Comparison of ENCODE assay signal across 19 cellular contexts in the genomic region with DNA sequence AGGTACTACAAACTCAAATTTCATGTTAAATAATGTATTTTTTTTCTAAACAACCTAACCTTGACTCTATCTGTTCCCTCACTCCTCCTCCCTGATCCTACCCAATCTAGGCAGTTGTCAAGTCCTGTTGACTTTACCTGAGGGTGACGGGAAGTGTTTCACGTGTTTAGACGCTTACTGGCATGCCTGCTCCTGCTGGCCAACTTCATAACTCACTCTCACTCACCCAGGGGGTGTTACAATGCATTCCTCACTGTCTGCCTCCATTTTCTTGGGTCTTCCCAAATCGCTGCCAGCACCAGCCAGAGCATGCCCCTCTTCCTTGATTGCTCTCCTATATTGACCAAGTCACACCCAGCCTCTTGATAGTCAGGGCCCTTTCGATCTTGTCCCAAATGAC. TPM values are rescaled to one million over a fixed set of nuclear protein-coding genes. Genes with fewer than 3 reads are reported as not detected.
DNase-seq lines count a peak whose midpoint lies in the region; ATAC-seq and TF ChIP-seq lines count a peak whose summit lies in the region.
"Had no signal": no experiment of that assay in that cellular context is flagged by ENCODE, and none has a peak within 500 bp of the region (broad histone marks: within the 10 kb centered on the region; RNA-seq: fewer than 3 reads in every experiment).

No MANE protein-coding gene starts in this region.

- TF ChIP-seq POLR2A in esophagus squamous epithelium (IDR thresholded peaks at IDR 0.05) = no peak

- peaks cover 65% of the 10 kb centered on the region for H3K36me3 ChIP-seq in RWPE2 (ENCODE audit: low read depth)
- peaks cover 0 to 89% (median 0%) of the 10 kb centered on the region in 3 donors for H3K36me3 ChIP-seq in esophagus squamous epithelium

- H3K27ac Mint-ChIP-seq in nephron progenitor cell = peak overlapping the region; percentile 97
- H3K27ac Mint-ChIP-seq in activated T-helper 2 cell treated with anti-CD3 and anti-CD28 coated beads, Interferon-gamma antibody, Interleukin-2, Interleukin-4, amounts not matched to agents 10 μg/mL and 5 μg/mL and 100 μg/mL, durations not matched to agents 14 hours and 24 hours and 36 hours = no peak overlapping the region
- H3K27ac Mint-ChIP-seq: activated naive CD4-positive, alpha-beta T cell treated with anti-CD3 and anti-CD28 coated beads, Interleukin-2, amount 10 ng/mL, durations not matched to agents 7 days and 5 days; stimulated activated memory B cell treated with anti-CD40 and anti-IgM and Interleukin-4, amounts not matched to agents 10 μg/mL and 1 μg/mL and 100 μg/mL, for 72 hours had no signal

- H3K27me3 ChIP-seq in RWPE2 (ENCODE audit: insufficient read depth, poor library complexity, severe bottlenecking) = no peaks in the 10 kb centered on the region
- no peaks in the 10 kb centered on the region for H3K27me3 ChIP-seq in esophagus squamous epithelium
- H3K27me3 ChIP-seq: BE2C, SJSA1, upper lobe of left lung had no signal

- H3K4me3 Mint-ChIP-seq in nephron progenitor cell = no peak overlapping the region
- no peak overlapping the region for H3K4me3 Mint-ChIP-seq in activated T-helper 2 cell treated with anti-CD3 and anti-CD28 coated beads, Interferon-gamma antibody, Interleukin-2, Interleukin-4, amounts not matched to agents 10 μg/mL and 5 μg/mL and 100 μg/mL, durations not matched to agents 14 hours and 24 hours and 36 hours (ENCODE audit: low read depth)
- H3K4me3 Mint-ChIP-seq: activated naive CD4-positive, alpha-beta T cell treated with anti-CD3 and anti-CD28 coated beads, Interleukin-2, amount 10 ng/mL, durations not matched to agents 7 days and 5 days; stimulated activated memory B cell treated with anti-CD40 and anti-IgM and Interleukin-4, amounts not matched to agents 10 μg/mL and 1 μg/mL and 100 μg/mL, for 72 hours had no signal

- H3K4me3 ChIP-seq in RWPE2 (ENCODE audit: severe bottlenecking) (no peak overlapping the region), esophagus squamous epithelium (no peak overlapping the region)
- H3K4me3 ChIP-seq: SJSA1, upper lobe of left lung had no signal

- ATAC-seq in RWPE2 (ENCODE audit: low read depth) (peak; percentile 40; the same call in 1 of the 3 replicates), GM18909 (IDR thresholded peaks at IDR 0.05; ENCODE audit: poor library complexity, unreplicated experiment) (no peak), HG02885 (IDR thresholded peaks at IDR 0.05; ENCODE audit: poor library complexity, unreplicated experiment) (no peak)
- ATAC-seq: stimulated activated memory B cell treated with anti-CD40 and anti-IgM and Interleukin-4, amounts not matched to agents 10 μg/mL and 1 μg/mL and 100 μg/mL, for 72 hours had no signal

- H3K9me3 ChIP-seq in RWPE2 (ENCODE audit: severe bottlenecking) = no peaks in the 10 kb centered on the region
- no peaks in the 10 kb centered on the region for H3K9me3 ChIP-seq in esophagus squamous epithelium
- H3K9me3 ChIP-seq: BE2C, SJSA1, upper lobe of left lung had no signal

- no peak for TF ChIP-seq CTCF in RWPE2 (IDR thresholded peaks at IDR 0.05; ENCODE audit: poor library complexity, severe bottlenecking)
- TF ChIP-seq CTCF in esophagus squamous epithelium (IDR thresholded peaks at IDR 0.05) = peak in 2 of 6 experiments; percentile 23 to 42
- no peak for TF ChIP-seq CTCF in nephron progenitor cell (IDR thresholded peaks at IDR 0.05)

- H3K36me3 Mint-ChIP-seq in nephron progenitor cell (ENCODE audit: low read depth) = peaks cover 54% of the 10 kb centered on the region
- H3K36me3 Mint-ChIP-seq in activated T-helper 2 cell treated with anti-CD3 and anti-CD28 coated beads, Interferon-gamma antibody, Interleukin-2, Interleukin-4, amounts not matched to agents 10 μg/mL and 5 μg/mL and 100 μg/mL, durations not matched to agents 14 hours and 24 hours and 36 hours (ENCODE audit: low read depth) = peaks cover 75% of the 10 kb centered on the region

- intact Hi-C loops in esophagus squamous epithelium (cut with DNase I) = no loop called here
- intact Hi-C loops in activated T-helper 2 cell treated with anti-CD3 and anti-CD28 coated beads, Interferon-gamma antibody, Interleukin-2, Interleukin-4, amounts not matched to agents 10 μg/mL and 5 μg/mL and 100 μg/mL, durations not matched to agents 14 hours and 24 hours and 36 hours (cut with micrococcal nuclease) = no loop called here

- H3K27ac ChIP-seq in RWPE2 (ENCODE audit: poor library complexity, severe bottlenecking) (peak overlapping the region; percentile 21), esophagus squamous epithelium (peak overlapping the region; percentile 65 to 80 (median 72))
- H3K27ac ChIP-seq: 22Rv1, SJSA1 had no signal

- H3K9me3 Mint-ChIP-seq in nephron progenitor cell = no peaks in the 10 kb centered on the region
- no peaks in the 10 kb centered on the region for H3K9me3 Mint-ChIP-seq in activated T-helper 2 cell treated with anti-CD3 and anti-CD28 coated beads, Interferon-gamma antibody, Interleukin-2, Interleukin-4, amounts not matched to agents 10 μg/mL and 5 μg/mL and 100 μg/mL, durations not matched to agents 14 hours and 24 hours and 36 hours
- H3K9me3 Mint-ChIP-seq: activated naive CD4-positive, alpha-beta T cell treated with anti-CD3 and anti-CD28 coated beads, Interleukin-2, amount 10 ng/mL, durations not matched to agents 7 days and 5 days; stimulated activated memory B cell treated with anti-CD40 and anti-IgM and Interleukin-4, amounts not matched to agents 10 μg/mL and 1 μg/mL and 100 μg/mL, for 72 hours had no signal

- peaks cover 33% of the 10 kb centered on the region for H3K4me1 Mint-ChIP-seq in nephron progenitor cell
- H3K4me1 Mint-ChIP-seq in activated T-helper 2 cell treated with anti-CD3 and anti-CD28 coated beads, Interferon-gamma antibody, Interleukin-2, Interleukin-4, amounts not matched to agents 10 μg/mL and 5 μg/mL and 100 μg/mL, durations not matched to agents 14 hours and 24 hours and 36 hours (ENCODE audit: low read depth) = peaks cover 9% of the 10 kb centered on the region
- H3K4me1 Mint-ChIP-seq: activated naive CD4-positive, alpha-beta T cell treated with anti-CD3 and anti-CD28 coated beads, Interleukin-2, amount 10 ng/mL, durations not matched to agents 7 days and 5 days had no signal

- peaks cover 5% of the 10 kb centered on the region for H3K4me1 ChIP-seq in RWPE2 (ENCODE audit: insufficient read depth, poor library complexity, severe bottlenecking)
- peaks cover 6 to 86% (median 47%) of the 10 kb centered on the region in 3 donors for H3K4me1 ChIP-seq in esophagus squamous epithelium

- DNase-seq in DMS 273 (lab: John Stamatoyannopoulos, UW; ENCODE audit: unreplicated experiment) (peak; percentile 51), DMS 273 treated with DMSO at 0.1 percent for 48 hours (lab: John Stamatoyannopoulos, UW) (no peak), RWPE2 (ENCODE audit: low spot score) (no peak), esophagus squamous epithelium (lab: John Stamatoyannopoulos, UW) (no peak), nephron progenitor cell (no peak)
- DNase-seq in activated T-helper 2 cell treated with anti-CD3 and anti-CD28 coated beads, Interferon-gamma antibody, Interleukin-2, Interleukin-4, amounts not matched to agents 10 μg/mL and 5 μg/mL and 100 μg/mL, durations not matched to agents 14 hours and 24 hours and 36 hours (ENCODE audit: low spot score) = no peak
- DNase-seq: activated CD4-positive, alpha-beta T cell treated with anti-CD3 and anti-CD28 coated beads for 48 hours; activated CD8-positive, alpha-beta memory T cell treated with anti-CD3 and anti-CD28 coated beads, Interleukin-2, amount 50 U/mL, for 4 hours; activated naive CD4-positive, alpha-beta T cell treated with anti-CD3 and anti-CD28 coated beads, Interleukin-2, amount 10 ng/mL, durations not matched to agents 7 days and 5 days; BE2C; KBM-7; NCI-H2081 treated with DMSO at 0.1 percent for 48 hours; stimulated activated CD4-positive, alpha-beta T cell treated with anti-CD3 and anti-CD28 coated beads, Interleukin-12 subunit alpha, Interleukin-12 subunit beta, amount 100 ng/mL, for 4 hours had no signal

- H3K27me3 Mint-ChIP-seq in nephron progenitor cell (ENCODE audit: low read depth, poor library complexity) = peaks cover 3% of the 10 kb centered on the region
- no peaks in the 10 kb centered on the region for H3K27me3 Mint-ChIP-seq in activated T-helper 2 cell treated with anti-CD3 and anti-CD28 coated beads, Interferon-gamma antibody, Interleukin-2, Interleukin-4, amounts not matched to agents 10 μg/mL and 5 μg/mL and 100 μg/mL, durations not matched to agents 14 hours and 24 hours and 36 hours (ENCODE audit: low read depth)
- H3K27me3 Mint-ChIP-seq: activated naive CD4-positive, alpha-beta T cell treated with anti-CD3 and anti-CD28 coated beads, Interleukin-2, amount 10 ng/mL, durations not matched to agents 7 days and 5 days; stimulated activated memory B cell treated with anti-CD40 and anti-IgM and Interleukin-4, amounts not matched to agents 10 μg/mL and 1 μg/mL and 100 μg/mL, for 72 hours had no signal

- 38 to 69% methylated on average over 5 of the region's 5 CpGs for WGBS in esophagus squamous epithelium, 2 donors

RNA-seq across cellular contexts. Expression of gene CRCP, which starts 28.3 kb away (rescaled TPM):
- total RNA-seq in esophagus squamous epithelium = 10 to 100 TPM; 18.7 to 50.4 (median 45.7) TPM
- total RNA-seq in activated T-helper 2 cell treated with anti-CD3 and anti-CD28 coated beads, Interferon-gamma antibody, Interleukin-2, Interleukin-4, amounts not matched to agents 10 μg/mL and 5 μg/mL and 100 μg/mL, durations not matched to agents 14 hours and 24 hours and 36 hours = 32.8 and 37.9 TPM in 2 replicates
